ENCODE assay signal across 25 cellular contexts in genomic region chr7:36109013-36109627, GRCh38. TPM values are rescaled to one million over a fixed set of nuclear protein-coding genes. Genes with fewer than 3 reads are reported as not detected.
DNase-seq lines count a peak whose midpoint lies in the region; TF ChIP-seq lines count a peak whose summit lies in the region.
"Had no signal": no experiment of that assay in that cellular context is flagged by ENCODE, and none has a peak within 500 bp of the region (broad histone marks: within the 10 kb centered on the region; RNA-seq: fewer than 3 reads in every experiment).

No MANE protein-coding gene starts in this region.

- no peaks in the 10 kb centered on the region for H3K36me3 Mint-ChIP-seq in neural progenitor cell
- H3K36me3 Mint-ChIP-seq: CD14-positive monocyte, memory B cell, T-cell had no signal

- H3K27ac Mint-ChIP-seq in neural progenitor cell: peak overlapping the region; percentile 27
- H3K27ac Mint-ChIP-seq: HFFc6, memory B cell, T-cell had no signal

- H3K27ac ChIP-seq in BLaER1 treated with 17β-estradiol and CSF1 and Interleukin-3, amounts not matched to agents 10 nM and 100 nM: no peak overlapping the region
- no peak overlapping the region for H3K27ac ChIP-seq in neural progenitor cell
- H3K27ac ChIP-seq: heart right ventricle, SJCRH30 had no signal

- no peak overlapping the region for H3K4me3 Mint-ChIP-seq in neural progenitor cell
- H3K4me3 Mint-ChIP-seq: CD14-positive monocyte, HFFc6, memory B cell, T-cell had no signal

- H4K20me1 ChIP-seq in BLaER1 treated with 17β-estradiol and CSF1 and Interleukin-3, amounts not matched to agents 10 nM and 100 nM: no peaks in the 10 kb centered on the region
- no peaks in the 10 kb centered on the region for H4K20me1 ChIP-seq in neural progenitor cell (ENCODE audit: low read depth)

- H3F3A ChIP-seq in neural progenitor cell (ENCODE audit: low read depth): no peaks in the 10 kb centered on the region

- TF ChIP-seq CTCF in LNCaP clone FGC (IDR thresholded peaks at IDR 0.05; ENCODE audit: control insufficient read depth, extremely low read depth, insufficient read depth): no peak
- TF ChIP-seq CTCF in neural progenitor cell (IDR thresholded peaks at IDR 0.05): no peak

- no peaks in the 10 kb centered on the region for H3K9me3 Mint-ChIP-seq in neural progenitor cell
- H3K9me3 Mint-ChIP-seq: memory B cell, T-cell had no signal

- peaks cover 2% of the 10 kb centered on the region for H3K27me3 Mint-ChIP-seq in neural progenitor cell (ENCODE audit: insufficient read depth, low read depth)
- H3K27me3 Mint-ChIP-seq: T-cell had no signal

- H3K9ac ChIP-seq in BLaER1 treated with 17β-estradiol and CSF1 and Interleukin-3, amounts not matched to agents 10 nM and 100 nM: no peak overlapping the region
- no peak overlapping the region for H3K9ac ChIP-seq in neural progenitor cell

- peaks cover 2 to 14% (median 11%) of the 10 kb centered on the region in 10 experiments; a peak in 16 of 20 replicates for H3K4me1 ChIP-seq in BLaER1 treated with 17β-estradiol and CSF1 and Interleukin-3, amounts not matched to agents 10 nM and 100 nM
- H3K4me1 ChIP-seq in neural progenitor cell: no peaks in the 10 kb centered on the region
- H3K4me1 ChIP-seq: SJCRH30 had no signal

- H2AFZ ChIP-seq in neural progenitor cell (replicated peaks): no peak overlapping the region

- no peaks in the 10 kb centered on the region for H3K36me3 ChIP-seq in BLaER1 treated with 17β-estradiol and CSF1 and Interleukin-3, amounts not matched to agents 10 nM and 100 nM
- H3K36me3 ChIP-seq in neural progenitor cell: no peaks in the 10 kb centered on the region
- H3K36me3 ChIP-seq: heart right ventricle, SJCRH30 had no signal

- peak overlapping the region in 8 of 11 experiments; percentile 13 to 61 (median 40); a peak in 12 of 22 replicates for H3K4me2 ChIP-seq in BLaER1 treated with 17β-estradiol and CSF1 and Interleukin-3, amounts not matched to agents 10 nM and 100 nM
- H3K4me2 ChIP-seq in neural progenitor cell: no peak overlapping the region

- H3K27me3 ChIP-seq in BLaER1 treated with 17β-estradiol and CSF1 and Interleukin-3, amounts not matched to agents 10 nM and 100 nM: no peaks in the 10 kb centered on the region
- no peaks in the 10 kb centered on the region for H3K27me3 ChIP-seq in neural progenitor cell
- H3K27me3 ChIP-seq: heart right ventricle, SJCRH30 had no signal

- no peaks in the 10 kb centered on the region for H3K79me2 ChIP-seq in neural progenitor cell (ENCODE audit: low read depth)

- DNase-seq in LNCaP clone FGC (ENCODE audit: low read depth) (peak; percentile 13), NCI-H524 treated with DMSO at 0.1 percent for 48 hours (lab: John Stamatoyannopoulos, UW) (peak; percentile 6), neural progenitor cell (ENCODE audit: low spot score) (no peak), ureter (ENCODE audit: low spot score) (no peak), T1000 (lab: John Stamatoyannopoulos, UW) (no peak)
- no peak for DNase-seq in activated CD4-positive, alpha-beta T cell treated with anti-CD3 and anti-CD28 coated beads, Interleukin-2, amount 50 U/mL, for 4 hours
- DNase-seq: activated CD4-positive, alpha-beta T cell treated with anti-CD3 and anti-CD28 coated beads for 1 hour; activated CD8-positive, alpha-beta memory T cell treated with anti-CD3 and anti-CD28 coated beads for 24 hours; activated gamma-delta T cell; activated T-cell treated with anti-CD3 and anti-CD28 coated beads, Interleukin-2, amount 50 U/mL, for 1 hour; DMS 273 treated with DMSO at 0.1 percent for 48 hours; foreskin fibroblast; heart right ventricle; HFFc6; IMR-90; left cardiac atrium; NCI-H1105 treated with DMSO at 0.1 percent for 48 hours; NCI-H2227 treated with DMSO at 0.1 percent for 48 hours; SJCRH30; small intestine; stimulated activated CD4-positive, alpha-beta T cell treated with anti-CD3 and anti-CD28 coated beads, Interleukin-1b, Interleukin-23, amount 100 ng/mL, for 48 hours; T-cell had no signal

- H3K4me3 ChIP-seq in BLaER1 treated with 17β-estradiol and CSF1 and Interleukin-3, amounts not matched to agents 10 nM and 100 nM: no peak overlapping the region
- H3K4me3 ChIP-seq in LNCaP clone FGC (ENCODE audit: low read depth, low read length) (no peak overlapping the region), neural progenitor cell (no peak overlapping the region)
- H3K4me3 ChIP-seq: heart right ventricle, SJCRH30 had no signal

- peaks cover 0 to 8% (median 0%) of the 10 kb centered on the region in 11 experiments; a peak in 5 of 22 replicates for H3K9me3 ChIP-seq in BLaER1 treated with 17β-estradiol and CSF1 and Interleukin-3, amounts not matched to agents 10 nM and 100 nM (replicated peaks in 1 of 11)
- no peaks in the 10 kb centered on the region for H3K9me3 ChIP-seq in neural progenitor cell (ENCODE audit: low read depth)
- H3K9me3 ChIP-seq: SJCRH30 had no signal

- H3K4me1 Mint-ChIP-seq in neural progenitor cell: no peaks in the 10 kb centered on the region
- H3K4me1 Mint-ChIP-seq: memory B cell had no signal

RNA-seq across cellular contexts. Expression of gene EEPD1, which starts 43.9 kb away (rescaled TPM):
- 1.1 and 6.5 TPM in 2 replicates for total RNA-seq in neural progenitor cell (ENCODE audit: low replicate concordance)
- total RNA-seq in ureter: 11.4 TPM

Comparison
In these comparisons a context has a peak if more than half of its experiments do, and no peak if none do; other contexts are left out.
1. DNase-seq: peak in LNCaP clone FGC (single experiment) and NCI-H524 treated with DMSO at 0.1 percent for 48 hours (single experiment); none in neural progenitor cell (single experiment), ureter (single experiment), activated CD4-positive, alpha-beta T cell treated with anti-CD3 and anti-CD28 coated beads, Interleukin-2, amount 50 U/mL, for 4 hours (0 of 2) and T1000 (single experiment).